Comparison of ENCODE assay signal across 1 cellular context in genomic region chr9:36831381-36832231, GRCh38.
TF ChIP-seq lines count a peak whose summit lies in the region.

No MANE protein-coding gene starts in this region.

TF ChIP-seq in GM12878, 131 proteins besides CTCF, POLR2A, EP300 and RAD21 (continued from another document):
- TF ChIP-seq, protein P1, sequence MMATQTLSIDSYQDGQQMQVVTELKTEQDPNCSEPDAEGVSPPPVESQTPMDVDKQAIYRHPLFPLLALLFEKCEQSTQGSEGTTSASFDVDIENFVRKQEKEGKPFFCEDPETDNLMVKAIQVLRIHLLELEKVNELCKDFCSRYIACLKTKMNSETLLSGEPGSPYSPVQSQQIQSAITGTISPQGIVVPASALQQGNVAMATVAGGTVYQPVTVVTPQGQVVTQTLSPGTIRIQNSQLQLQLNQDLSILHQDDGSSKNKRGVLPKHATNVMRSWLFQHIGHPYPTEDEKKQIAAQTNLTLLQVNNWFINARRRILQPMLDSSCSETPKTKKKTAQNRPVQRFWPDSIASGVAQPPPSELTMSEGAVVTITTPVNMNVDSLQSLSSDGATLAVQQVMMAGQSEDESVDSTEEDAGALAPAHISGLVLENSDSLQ (IDR thresholded peaks at IDR 0.05): no peak
- TF ChIP-seq ZNF592 (IDR thresholded peaks at IDR 0.05) (no peak), HDGF (IDR thresholded peaks at IDR 0.05) (no peak), ZBTB33 (IDR thresholded peaks at IDR 0.05) (no peak), ZNF24 (IDR thresholded peaks at IDR 0.05) (no peak), IRF4 (IDR thresholded peaks at IDR 0.05; ENCODE audit: low read depth, low read length) (no peak), CEBPZ (IDR thresholded peaks at IDR 0.05; ENCODE audit: low read depth, low read length) (no peak), PAX5 (IDR thresholded peaks at IDR 0.05; ENCODE audit: borderline replicate concordance, low read depth, low read length) (no peak), ZBTB4 (CRISPR knock-in tag; IDR thresholded peaks at IDR 0.05) (no peak)
- TF ChIP-seq, protein P2, sequence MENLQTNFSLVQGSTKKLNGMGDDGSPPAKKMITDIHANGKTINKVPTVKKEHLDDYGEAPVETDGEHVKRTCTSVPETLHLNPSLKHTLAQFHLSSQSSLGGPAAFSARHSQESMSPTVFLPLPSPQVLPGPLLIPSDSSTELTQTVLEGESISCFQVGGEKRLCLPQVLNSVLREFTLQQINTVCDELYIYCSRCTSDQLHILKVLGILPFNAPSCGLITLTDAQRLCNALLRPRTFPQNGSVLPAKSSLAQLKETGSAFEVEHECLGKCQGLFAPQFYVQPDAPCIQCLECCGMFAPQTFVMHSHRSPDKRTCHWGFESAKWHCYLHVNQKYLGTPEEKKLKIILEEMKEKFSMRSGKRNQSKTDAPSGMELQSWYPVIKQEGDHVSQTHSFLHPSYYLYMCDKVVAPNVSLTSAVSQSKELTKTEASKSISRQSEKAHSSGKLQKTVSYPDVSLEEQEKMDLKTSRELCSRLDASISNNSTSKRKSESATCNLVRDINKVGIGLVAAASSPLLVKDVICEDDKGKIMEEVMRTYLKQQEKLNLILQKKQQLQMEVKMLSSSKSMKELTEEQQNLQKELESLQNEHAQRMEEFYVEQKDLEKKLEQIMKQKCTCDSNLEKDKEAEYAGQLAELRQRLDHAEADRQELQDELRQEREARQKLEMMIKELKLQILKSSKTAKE (IDR thresholded peaks at IDR 0.05; ENCODE audit: low read depth, poor library complexity, severe bottlenecking): no peak
